In the genomic region with DNA sequence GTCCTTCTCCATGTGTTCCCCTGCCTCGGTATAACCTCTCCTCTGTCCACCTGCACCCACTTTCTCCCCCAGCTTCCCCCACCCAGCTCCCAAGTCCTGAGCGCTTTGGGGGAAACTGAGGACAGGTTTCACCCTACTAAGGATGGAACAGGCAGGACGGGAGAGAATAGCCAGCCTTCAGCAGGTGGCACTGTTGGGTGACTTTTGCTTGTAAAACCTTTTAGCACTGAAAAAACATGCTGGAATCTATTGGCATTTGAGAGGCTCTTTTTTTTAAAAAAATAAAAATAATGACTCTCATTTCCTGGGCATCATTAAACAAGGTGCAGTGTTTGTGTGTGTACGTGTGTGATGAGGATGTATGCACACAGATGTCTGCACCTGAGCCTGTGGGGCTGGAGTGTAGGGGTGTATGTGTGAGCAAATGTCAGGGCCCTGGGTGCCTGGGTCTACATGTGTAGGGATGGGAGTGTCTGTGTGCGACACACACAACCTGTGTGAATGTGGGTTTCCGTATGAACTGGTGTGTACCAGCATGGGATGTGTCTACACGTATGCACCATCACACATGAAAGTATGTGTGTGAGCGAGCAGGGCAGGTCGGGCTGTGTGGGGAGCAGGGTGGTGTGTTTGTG, we compare ENCODE assay signal across 8 cellular contexts.
DNase-seq lines count a peak whose midpoint lies in the region; ATAC-seq and TF ChIP-seq lines count a peak whose summit lies in the region.

No MANE protein-coding gene starts in this region.

- peak; percentile 78 for TF ChIP-seq CTCF in astrocyte of the spinal cord (IDR thresholded peaks at IDR 0.05; ENCODE audit: low read depth, low read length)
- TF ChIP-seq CTCF in thoracic aorta (IDR thresholded peaks at IDR 0.05): peak; percentile 53

- no peak overlapping the region for H3K27ac ChIP-seq in thoracic aorta

- no peaks in the 10 kb centered on the region for H3K9me3 ChIP-seq in thoracic aorta

- H3K27me3 ChIP-seq in thoracic aorta (replicated peaks; ENCODE audit: insufficient read depth): no peaks in the 10 kb centered on the region

- peaks cover 19 to 30% of the 10 kb centered on the region in 2 donors for H3K4me1 ChIP-seq in thoracic aorta (ENCODE audit: control insufficient read depth in 1 of 2, low read depth in 2 of 2)

- ATAC-seq in thoracic aorta (ENCODE audit: insufficient number of reproducible peaks, low FRiP score, low read depth) (no peak), GM19397 (IDR thresholded peaks at IDR 0.05; ENCODE audit: unreplicated experiment) (no peak)

- no peaks in the 10 kb centered on the region for H3K36me3 ChIP-seq in thoracic aorta

- in situ Hi-C loops in astrocyte of the spinal cord (cut with HindIII; ENCODE audit: low sequenced_read_pairs): no loop called here

- peak; percentile 6 to 21 for DNase-seq in NCI-H524 (lab: John Stamatoyannopoulos, UW)
- no peak for DNase-seq in NCI-H524 treated with DMSO at 0.1 percent for 48 hours (lab: John Stamatoyannopoulos, UW)
- peak; percentile 14 for DNase-seq in NCI-H1092 treated with DMSO at 0.1 percent for 48 hours (lab: John Stamatoyannopoulos, UW)
- peak; percentile 62 for DNase-seq in astrocyte of the spinal cord (ENCODE audit: low read depth, low spot score)
- DNase-seq in iPS-NIHi7 (ENCODE audit: extremely low spot score): peak; percentile 52
- DNase-seq in thoracic aorta (ENCODE audit: low spot score): no peak
- DNase-seq in activated naive CD4-positive, alpha-beta T cell treated with Interleukin-2 at 50 U/mL for 16 hours: no peak

- no peak overlapping the region for H3K4me3 ChIP-seq in astrocyte of the spinal cord (ENCODE audit: low read depth, low read length)
- H3K4me3 ChIP-seq in thoracic aorta: no peak overlapping the region

Comparison
In these comparisons a context has a peak if more than half of its experiments do, and no peak if none do; other contexts are left out.
1. DNase-seq: peak in NCI-H524 (2 of 2), NCI-H1092 treated with DMSO at 0.1 percent for 48 hours (single experiment), astrocyte of the spinal cord (single experiment) and iPS-NIHi7 (single experiment); none in NCI-H524 treated with DMSO at 0.1 percent for 48 hours (single experiment), thoracic aorta (single experiment) and activated naive CD4-positive, alpha-beta T cell treated with Interleukin-2 at 50 U/mL for 16 hours (single experiment).